ENCODE assay signal across 1 cellular context in the genomic region with DNA sequence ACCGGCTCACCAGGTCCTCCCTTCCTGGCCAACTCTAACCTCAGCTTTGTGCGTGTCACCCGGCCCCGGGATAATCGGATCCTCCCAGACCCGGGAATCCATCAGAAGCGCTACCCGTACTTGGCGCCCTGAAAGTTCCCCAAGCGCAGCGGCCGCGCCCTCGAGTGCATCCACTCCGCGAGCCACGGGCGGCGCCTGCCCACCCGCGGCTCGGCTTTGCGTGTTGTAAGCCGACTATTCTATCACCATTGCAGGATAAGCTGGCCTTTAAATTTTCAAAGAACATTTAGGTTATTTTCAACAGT.
TF ChIP-seq lines count a peak whose summit lies in the region.

No MANE protein-coding gene starts in this region.

TF ChIP-seq in H1, 55 proteins besides CTCF, POLR2A, EP300 and RAD21 (continued from another document):
- TF ChIP-seq HDAC2 (IDR thresholded peaks at IDR 0.05; ENCODE audit: borderline replicate concordance in 1 of 2, low read depth in 2 of 2, low read length in 2 of 2), result peak in 1 of 2 experiments; percentile 74; a peak in 1 of 4 replicates
- TF ChIP-seq, protein P1, sequence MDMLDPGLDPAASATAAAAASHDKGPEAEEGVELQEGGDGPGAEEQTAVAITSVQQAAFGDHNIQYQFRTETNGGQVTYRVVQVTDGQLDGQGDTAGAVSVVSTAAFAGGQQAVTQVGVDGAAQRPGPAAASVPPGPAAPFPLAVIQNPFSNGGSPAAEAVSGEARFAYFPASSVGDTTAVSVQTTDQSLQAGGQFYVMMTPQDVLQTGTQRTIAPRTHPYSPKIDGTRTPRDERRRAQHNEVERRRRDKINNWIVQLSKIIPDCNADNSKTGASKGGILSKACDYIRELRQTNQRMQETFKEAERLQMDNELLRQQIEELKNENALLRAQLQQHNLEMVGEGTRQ (IDR thresholded peaks at IDR 0.05; ENCODE audit: low read length), result no peak
- TF ChIP-seq HDAC6 (IDR thresholded peaks at IDR 0.05; ENCODE audit: low read depth, low read length), result no peak
- TF ChIP-seq RNF2 (IDR thresholded peaks at IDR 0.05; ENCODE audit: borderline replicate concordance, low read depth, low read length, missing control alignments, poor library complexity, severe bottlenecking), result peak; percentile 76
- no peak for TF ChIP-seq TAF7 (optimal IDR thresholded peaks at IDR 0.05; ENCODE audit: borderline replicate concordance, low read depth, low read length)
